19 cellular contexts compared by ENCODE assay signal in the genomic region with DNA sequence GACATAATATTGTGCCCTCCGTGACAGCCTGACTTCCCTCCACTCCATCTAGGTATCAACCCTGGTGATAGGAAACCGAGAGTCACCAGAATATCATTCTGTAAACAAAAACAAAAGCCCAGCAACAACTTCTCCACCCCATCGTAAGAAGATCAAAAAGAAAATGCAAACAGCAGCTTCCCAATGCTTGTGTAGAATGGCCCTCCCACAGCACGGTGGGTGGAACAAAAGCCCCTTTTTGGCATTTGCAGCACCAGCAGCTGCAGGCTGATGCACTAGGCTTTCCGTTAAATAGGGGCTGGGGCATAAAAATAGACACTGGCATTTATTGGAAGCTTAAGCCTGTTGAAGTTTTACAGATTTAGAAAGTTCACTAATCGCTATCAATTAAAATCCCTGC.
DNase-seq lines count a peak whose midpoint lies in the region; ATAC-seq and TF ChIP-seq lines count a peak whose summit lies in the region.
"Had no signal": no experiment of that assay in that cellular context is flagged by ENCODE, and none has a peak within 500 bp of the region (broad histone marks: within the 10 kb centered on the region; RNA-seq: fewer than 3 reads in every experiment).

No MANE protein-coding gene starts in this region.

- peaks cover 15% of the 10 kb centered on the region for H3K4me1 Mint-ChIP-seq in endodermal cell
- no peaks in the 10 kb centered on the region for H3K4me1 Mint-ChIP-seq in activated T-cell treated with anti-CD3 and anti-CD28 coated beads, Interleukin-2, amount 50 U/mL, for 72 hours (ENCODE audit: low read depth)

- no peak for ATAC-seq in activated T-cell treated with anti-CD3 and anti-CD28 coated beads, Interleukin-2, amount 50 U/mL, for 72 hours (replicated peaks in 1 of 2)
- ATAC-seq in GM21390 (IDR thresholded peaks at IDR 0.05; ENCODE audit: unreplicated experiment) = no peak
- ATAC-seq: GM12878 had no signal

- DNase-seq in NCI-H2107 treated with DMSO at 0.1 percent for 48 hours (lab: John Stamatoyannopoulos, UW; ENCODE audit: unreplicated experiment) (peak; percentile 37), NCI-H2107 (lab: John Stamatoyannopoulos, UW) (no peak), NCI-H1092 treated with DMSO at 0.1 percent for 48 hours (lab: John Stamatoyannopoulos, UW) (peak; percentile 76), endodermal cell (peak; percentile 60), retina (peak; percentile 43), hippocampal formation (lab: John Stamatoyannopoulos, UW) (no peak)
- DNase-seq in activated T-cell treated with anti-CD3 and anti-CD28 coated beads, Interleukin-2, amount 50 U/mL, for 72 hours = no peak
- DNase-seq: COR-L47, GOT3, IMR-90, Kasumi-1, NCI-H1417 treated with DMSO at 0.1 percent for 48 hours, NCI-H2081 treated with DMSO at 0.1 percent for 48 hours, NCI-H446, NCI-H82, SIG-M5 had no signal

- TF ChIP-seq CTCF in endodermal cell (conservative IDR thresholded peaks at IDR 0.05) = no peak

- peak overlapping the region; percentile 6 for H3K4me3 Mint-ChIP-seq in endodermal cell
- H3K4me3 Mint-ChIP-seq in activated T-cell treated with anti-CD3 and anti-CD28 coated beads, Interleukin-2, amount 50 U/mL, for 72 hours = no peak overlapping the region

- H3K36me3 Mint-ChIP-seq in endodermal cell (ENCODE audit: low read depth) = no peaks in the 10 kb centered on the region
- no peaks in the 10 kb centered on the region for H3K36me3 Mint-ChIP-seq in activated T-cell treated with anti-CD3 and anti-CD28 coated beads, Interleukin-2, amount 50 U/mL, for 72 hours (ENCODE audit: insufficient read depth in 2 of 2)
- H3K36me3 Mint-ChIP-seq: CD14-positive monocyte had no signal

- H3K36me3 ChIP-seq in endodermal cell (ENCODE audit: control insufficient read depth, insufficient read depth, low read length) = no peaks in the 10 kb centered on the region

- peaks cover 12% of the 10 kb centered on the region for H3K9me3 Mint-ChIP-seq in endodermal cell
- no peaks in the 10 kb centered on the region for H3K9me3 Mint-ChIP-seq in activated T-cell treated with anti-CD3 and anti-CD28 coated beads, Interleukin-2, amount 50 U/mL, for 72 hours

- H3K9me3 ChIP-seq in endodermal cell (ENCODE audit: control insufficient read depth, low read length) = peaks cover 5% of the 10 kb centered on the region

- no peaks in the 10 kb centered on the region for H3K27me3 Mint-ChIP-seq in endodermal cell (ENCODE audit: insufficient read depth)
- H3K27me3 Mint-ChIP-seq in activated T-cell treated with anti-CD3 and anti-CD28 coated beads, Interleukin-2, amount 50 U/mL, for 72 hours (ENCODE audit: low read depth) = peaks cover 25% of the 10 kb centered on the region

- no peaks in the 10 kb centered on the region for H3K4me1 ChIP-seq in endodermal cell (ENCODE audit: control insufficient read depth, insufficient read depth, low read length)

- peak overlapping the region; percentile 63 for H3K4me3 ChIP-seq in endodermal cell (ENCODE audit: low read length)
- H3K4me3 ChIP-seq: GM12878 had no signal

- H3K27ac ChIP-seq in endodermal cell (ENCODE audit: low read depth, low read length) = no peak overlapping the region

- WGBS in endodermal cell (ENCODE audit: insufficient coverage in 1 of 2, insufficient read length in 1 of 2), 2 experiments = 11 to 17% methylated on average over 4 to 6 of the region's 6 CpGs

- no peak overlapping the region for H3K27ac Mint-ChIP-seq in endodermal cell
- H3K27ac Mint-ChIP-seq in activated T-cell treated with anti-CD3 and anti-CD28 coated beads, Interleukin-2, amount 50 U/mL, for 72 hours = no peak overlapping the region

- H3K9ac ChIP-seq in endodermal cell (ENCODE audit: extremely low read depth, low read length, poor library complexity, severe bottlenecking) = peak overlapping the region; percentile 24

- no peaks in the 10 kb centered on the region for H3K27me3 ChIP-seq in endodermal cell (ENCODE audit: control insufficient read depth, insufficient read depth, low read length, poor library complexity, severe bottlenecking)

Comparison
In these comparisons a context has a peak if more than half of its experiments do, and no peak if none do; other contexts are left out.
1. DNase-seq: peak in NCI-H2107 treated with DMSO at 0.1 percent for 48 hours (single experiment), NCI-H1092 treated with DMSO at 0.1 percent for 48 hours (single experiment), endodermal cell (single experiment) and retina (single experiment); none in NCI-H2107 (single experiment), hippocampal formation (0 of 2) and activated T-cell treated with anti-CD3 and anti-CD28 coated beads, Interleukin-2, amount 50 U/mL, for 72 hours (0 of 2).